Comparison of ENCODE assay signal across 1 cellular context in the genomic region with DNA sequence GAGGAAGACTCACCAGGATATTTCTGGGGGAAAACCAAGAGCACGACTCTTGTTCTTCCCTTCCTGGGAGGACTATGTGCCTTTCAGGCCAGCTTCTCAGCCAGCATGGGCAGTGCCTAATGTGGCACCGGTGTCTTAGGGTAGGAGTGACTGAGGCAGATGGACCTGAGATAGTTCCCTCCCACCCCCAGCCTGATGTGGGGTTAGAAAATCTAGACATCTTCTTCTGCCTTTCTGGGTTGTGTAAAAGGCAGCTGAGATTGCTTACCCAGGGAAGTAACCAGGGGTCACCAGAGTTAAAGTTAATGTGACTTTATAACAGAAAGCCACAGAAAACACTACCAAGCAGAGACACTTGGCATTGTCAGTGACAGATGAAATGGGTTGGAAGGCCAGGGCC.
TF ChIP-seq lines count a peak whose summit lies in the region.

No MANE protein-coding gene starts in this region.

TF ChIP-seq in H1, 55 proteins besides CTCF, POLR2A, EP300 and RAD21:
- TF ChIP-seq SP4 (IDR thresholded peaks at IDR 0.05; ENCODE audit: low read length): no peak
- no peak for TF ChIP-seq ASH2L (IDR thresholded peaks at IDR 0.05; ENCODE audit: low read length)
- TF ChIP-seq RXRA (IDR thresholded peaks at IDR 0.05; ENCODE audit: insufficient read depth, low read depth, low read length): no peak
- no peak for TF ChIP-seq SP1 (IDR thresholded peaks at IDR 0.05; ENCODE audit: low read depth, low read length)
- TF ChIP-seq, protein P1, sequence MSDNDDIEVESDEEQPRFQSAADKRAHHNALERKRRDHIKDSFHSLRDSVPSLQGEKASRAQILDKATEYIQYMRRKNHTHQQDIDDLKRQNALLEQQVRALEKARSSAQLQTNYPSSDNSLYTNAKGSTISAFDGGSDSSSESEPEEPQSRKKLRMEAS (IDR thresholded peaks at IDR 0.05): no peak
- TF ChIP-seq KDM4A (IDR thresholded peaks at IDR 0.05; ENCODE audit: low read depth, low read length, severe bottlenecking): no peak
